In genomic region chr10:59252491-59252890, GRCh38 we compare ENCODE assay signal across 27 cellular contexts.
"Had no signal": no experiment of that assay in that cellular context is flagged by ENCODE, and none has a peak within 500 bp of the region (broad histone marks: within the 10 kb centered on the region; RNA-seq: fewer than 3 reads in every experiment).

No MANE protein-coding gene starts in this region.

- H3K36me3 ChIP-seq: colonic mucosa had no signal

- H3K4me3 ChIP-seq: colonic mucosa, coronary artery, esophagus muscularis mucosa, esophagus squamous epithelium, gastrocnemius medialis, gastroesophageal sphincter, heart left ventricle, heart right ventricle had no signal

- ATAC-seq: effector memory CD8-positive, alpha-beta T cell; esophagus mucosa; foreskin keratinocyte; gastrocnemius medialis; gastroesophageal sphincter; heart left ventricle; heart right ventricle had no signal

- H3K27me3 ChIP-seq: colonic mucosa, esophagus muscularis mucosa, esophagus squamous epithelium, gastrocnemius medialis, gastroesophageal sphincter, heart left ventricle, heart right ventricle had no signal

- H3K27ac ChIP-seq: colonic mucosa, coronary artery, epithelial cell of prostate, esophagus squamous epithelium, foreskin keratinocyte, gastrocnemius medialis, gastroesophageal sphincter, heart left ventricle, heart right ventricle had no signal

- FAIRE-seq: colon, endometrium, endothelial cell of umbilical vein, frontal cortex had no signal

- H3K9me3 ChIP-seq: colonic mucosa, esophagus muscularis mucosa, esophagus squamous epithelium, gastrocnemius medialis, gastroesophageal sphincter, heart left ventricle, heart right ventricle had no signal

- DNase-seq: colonic mucosa; cortex of kidney; dermis blood vessel endothelial cell; effector CD4-positive, alpha-beta T cell; effector CD8-positive, alpha-beta T cell; effector memory CD4-positive, alpha-beta T cell; effector memory CD8-positive, alpha-beta T cell; endodermal cell; erythroblast; esophagus squamous epithelium; foreskin fibroblast; foreskin keratinocyte; foreskin melanocyte; gastrocnemius medialis; glutamatergic neuron; head of caudate nucleus; heart left ventricle; heart right ventricle had no signal

- H3K4me1 ChIP-seq: colonic mucosa, esophagus squamous epithelium, foreskin keratinocyte, heart left ventricle, heart right ventricle had no signal
